In genomic region chr19:18373407-18373891, GRCh38 we compare ENCODE assay signal across 9 cellular contexts. TPM values are rescaled to one million over a fixed set of nuclear protein-coding genes. Genes with fewer than 3 reads are reported as not detected.
DNase-seq lines count a peak whose midpoint lies in the region; ATAC-seq and TF ChIP-seq lines count a peak whose summit lies in the region.
"Had no signal": no experiment of that assay in that cellular context is flagged by ENCODE, and none has a peak within 500 bp of the region (broad histone marks: within the 10 kb centered on the region; RNA-seq: fewer than 3 reads in every experiment).

No MANE protein-coding gene starts in this region.

- H3K9me3 Mint-ChIP-seq in activated naive CD8-positive, alpha-beta T cell treated with anti-CD3 and anti-CD28 coated beads for 36 hours, result no peaks in the 10 kb centered on the region
- H3K9me3 Mint-ChIP-seq: activated naive CD4-positive, alpha-beta T cell treated with anti-CD3 and anti-CD28 coated beads, Interleukin-2, amount 50 U/mL, for 24 hours had no signal

- H3K79me2 ChIP-seq in Loucy (ENCODE audit: insufficient read depth, low read length), result no peaks in the 10 kb centered on the region

- no peak overlapping the region for H2AFZ ChIP-seq in Loucy (ENCODE audit: low read length)

- 54 to 67% (median 63%) methylated on average over 4 of the region's 4 CpGs for WGBS in stomach, 5 donors
- 49 to 54% methylated on average over 4 of the region's 4 CpGs for WGBS in lower leg skin, 2 donors

- peak overlapping the region; percentile 47 for H3K27ac Mint-ChIP-seq in activated naive CD8-positive, alpha-beta T cell treated with anti-CD3 and anti-CD28 coated beads for 36 hours
- H3K27ac Mint-ChIP-seq: activated naive CD4-positive, alpha-beta T cell treated with anti-CD3 and anti-CD28 coated beads, Interleukin-2, amount 50 U/mL, for 24 hours had no signal

- no peaks in the 10 kb centered on the region for H3K36me3 Mint-ChIP-seq in activated naive CD8-positive, alpha-beta T cell treated with anti-CD3 and anti-CD28 coated beads for 36 hours
- H3K36me3 Mint-ChIP-seq: activated naive CD4-positive, alpha-beta T cell treated with anti-CD3 and anti-CD28 coated beads, Interleukin-2, amount 50 U/mL, for 24 hours had no signal

- DNase-seq in activated naive CD8-positive, alpha-beta T cell treated with anti-CD3 and anti-CD28 coated beads for 36 hours, result no peak
- DNase-seq in left lung (no peak), stomach (no peak), LoVo (ENCODE audit: low spot score) (no peak), lower leg skin (ENCODE audit: low spot score in 2 of 2) (no peak), MG63 (no peak)
- no peak for DNase-seq in effector CD4-positive, alpha-beta T cell

- H3K4me1 Mint-ChIP-seq in activated naive CD8-positive, alpha-beta T cell treated with anti-CD3 and anti-CD28 coated beads for 36 hours, result peaks cover 12% of the 10 kb centered on the region

- no peak for ATAC-seq in left lung

- H3K27me3 Mint-ChIP-seq in activated naive CD8-positive, alpha-beta T cell treated with anti-CD3 and anti-CD28 coated beads for 36 hours, result peaks cover 9% of the 10 kb centered on the region

- no peaks in the 10 kb centered on the region for H4K20me1 ChIP-seq in Loucy (ENCODE audit: insufficient read depth, low read length, poor library complexity, severe bottlenecking)

- peak overlapping the region; percentile 82 to 85 for H3K27ac ChIP-seq in left lung
- peak overlapping the region; percentile 79 to 88 (median 86) for H3K27ac ChIP-seq in stomach

- peak overlapping the region; percentile 69 for H3K4me3 ChIP-seq in Loucy (ENCODE audit: low read length, poor library complexity, severe bottlenecking)
- no peak overlapping the region for H3K4me3 ChIP-seq in left lung
- no peak overlapping the region for H3K4me3 ChIP-seq in stomach
- no peak overlapping the region for H3K4me3 ChIP-seq in lower leg skin (ENCODE audit: low read depth, poor library complexity, severe bottlenecking)
- no peak overlapping the region for H3K4me3 ChIP-seq in MG63

- H3K9ac ChIP-seq in Loucy (ENCODE audit: low read depth, low read length, poor library complexity, severe bottlenecking), result peak overlapping the region; percentile 87

- H3F3A ChIP-seq in Loucy (ENCODE audit: low read depth), result no peaks in the 10 kb centered on the region

- TF ChIP-seq POLR2A in stomach (IDR thresholded peaks at IDR 0.05), result no peak
- TF ChIP-seq POLR2A in lower leg skin (IDR thresholded peaks at IDR 0.05), result no peak

- TF ChIP-seq CTCF in Loucy (conservative IDR thresholded peaks at IDR 0.05; ENCODE audit: low read length) (no peak), left lung (IDR thresholded peaks at IDR 0.05) (no peak), stomach (IDR thresholded peaks at IDR 0.05) (no peak), lower leg skin (IDR thresholded peaks at IDR 0.05) (no peak)

- no peak for TF ChIP-seq EP300 in stomach (IDR thresholded peaks at IDR 0.05)

- H3K9me3 ChIP-seq in Loucy (ENCODE audit: insufficient read depth, low read depth, low read length) (no peaks in the 10 kb centered on the region), left lung (no peaks in the 10 kb centered on the region), stomach (no peaks in the 10 kb centered on the region), MG63 (no peaks in the 10 kb centered on the region)

- H3K36me3 ChIP-seq in Loucy (ENCODE audit: insufficient read depth, low read length), result no peaks in the 10 kb centered on the region; the same call in 1 of the 2 replicates
- H3K36me3 ChIP-seq in left lung, result no peaks in the 10 kb centered on the region
- peaks cover 0 to 12% (median 6%) of the 10 kb centered on the region in 4 donors for H3K36me3 ChIP-seq in stomach
- no peaks in the 10 kb centered on the region for H3K36me3 ChIP-seq in MG63

- H3K4me1 ChIP-seq in Loucy (ENCODE audit: insufficient read depth, low read length, poor library complexity, severe bottlenecking) (peaks cover 30% of the 10 kb centered on the region), left lung (peaks cover 15 to 56% of the 10 kb centered on the region in 2 donors), stomach (peaks cover 21 to 66% (median 41%) of the 10 kb centered on the region in 4 donors)

- H3K27me3 ChIP-seq in Loucy (ENCODE audit: insufficient read depth, low read length, poor library complexity, severe bottlenecking) (no peaks in the 10 kb centered on the region), left lung (no peaks in the 10 kb centered on the region), stomach (no peaks in the 10 kb centered on the region), MG63 (no peaks in the 10 kb centered on the region)

- H3K4me2 ChIP-seq in Loucy (ENCODE audit: low read depth, low read length, poor library complexity, severe bottlenecking), result peak overlapping the region; percentile 93

- intact Hi-C loops in left lung (cut with DNase I), result no loop called here
- intact Hi-C loops in stomach (cut with DNase I; ENCODE audit: low total_unique reads), result no loop called here
- intact Hi-C loops in lower leg skin (cut with DNase I; ENCODE audit: low total_unique reads), result no loop called here

- H3K9me2 ChIP-seq in Loucy (replicated peaks; ENCODE audit: low read depth, low read length), result no peaks in the 10 kb centered on the region

- H3K4me3 Mint-ChIP-seq in activated naive CD8-positive, alpha-beta T cell treated with anti-CD3 and anti-CD28 coated beads for 36 hours, result no peak overlapping the region
- H3K4me3 Mint-ChIP-seq: activated naive CD4-positive, alpha-beta T cell treated with anti-CD3 and anti-CD28 coated beads, Interleukin-2, amount 50 U/mL, for 24 hours had no signal

RNA-seq across cellular contexts. Expression of gene GDF15, which starts 12.5 kb away (rescaled TPM):
- total RNA-seq in activated naive CD8-positive, alpha-beta T cell treated with anti-CD3 and anti-CD28 coated beads for 36 hours, result not detected
- total RNA-seq in left lung (100 to 1,000 TPM in 1 of 2 donors, 10 to 100 TPM in 1; 99.0 to 180 TPM), stomach (100 to 1,000 TPM in 1 of 5 donors, 10 to 100 TPM in 4; 17.3 to 102 (median 46.9) TPM), lower leg skin (1 to 10 TPM in 2 of 4 donors, under 1 TPM in 1, not detected in 1; 0.49 to 5.1 (median 4.5) TPM)
- polyA plus RNA-seq in stomach, result 100 to 1,000 TPM in 1 of 3 donors, 10 to 100 TPM in 2; 14.2 to 134 (median 44.5) TPM
- total RNA-seq in MG63 (2014; rRNA removed; shearing (Covaris generic); ENCODE audit: low replicate concordance), result 2.3 and 13.1 TPM in 2 replicates

RNA-seq across cellular contexts. Expression of gene LRRC25, which starts 24.0 kb away (rescaled TPM):
- not detected for total RNA-seq in activated naive CD8-positive, alpha-beta T cell treated with anti-CD3 and anti-CD28 coated beads for 36 hours
- total RNA-seq in left lung (10 to 100 TPM; 14.4 to 53.7 TPM), stomach (10 to 100 TPM in 1 of 5 donors, 1 to 10 TPM in 2, not detected in 2; 2.9 to 11.2 (median 7.2) TPM), lower leg skin (1 to 10 TPM in 3 of 4 donors, not detected in 1; 1.2 to 3.4 (median 2.2) TPM)
- 1 to 10 TPM in 2 of 3 donors, under 1 TPM in 1; 0.98 to 2.4 (median 1.7) TPM for polyA plus RNA-seq in stomach
- total RNA-seq in MG63 (2014; rRNA removed; shearing (Covaris generic); ENCODE audit: low replicate concordance), result not detected in 2 replicates

RNA-seq across cellular contexts. Expression of gene PGPEP1, which starts 33.1 kb away (rescaled TPM):
- 10 to 100 TPM; 15.7 to 17.8 TPM for total RNA-seq in activated naive CD8-positive, alpha-beta T cell treated with anti-CD3 and anti-CD28 coated beads for 36 hours
- 10 to 100 TPM; 36.7 to 39.5 TPM for total RNA-seq in left lung
- 10 to 100 TPM in 4 of 5 donors, 1 to 10 TPM in 1; 8.0 to 58.9 (median 22.9) TPM for total RNA-seq in stomach
- polyA plus RNA-seq in stomach, result 10 to 100 TPM in 2 of 3 donors, 1 to 10 TPM in 1; 8.4 to 40.0 (median 31.8) TPM
- total RNA-seq in lower leg skin, result 1 to 10 TPM; 2.4 to 7.1 (median 4.8) TPM
- 5.5 and 11.2 TPM in 2 replicates for total RNA-seq in MG63 (2014; rRNA removed; shearing (Covaris generic); ENCODE audit: low replicate concordance)

RNA-seq across cellular contexts. Expression of gene SSBP4, which starts 45.7 kb away (rescaled TPM):
- total RNA-seq in activated naive CD8-positive, alpha-beta T cell treated with anti-CD3 and anti-CD28 coated beads for 36 hours, result 100 to 1,000 TPM in 1 of 2 experiments, 10 to 100 TPM in 1; 96.1 to 101 TPM
- total RNA-seq in left lung, result 10 to 100 TPM; 49.8 to 79.9 TPM
- total RNA-seq in stomach, result 100 to 1,000 TPM in 1 of 5 donors, 10 to 100 TPM in 4; 22.8 to 253 (median 39.7) TPM
- 10 to 100 TPM; 49.9 to 77.6 (median 54.4) TPM for polyA plus RNA-seq in stomach
- total RNA-seq in lower leg skin, result 10 to 100 TPM; 28.8 to 42.0 (median 36.0) TPM
- total RNA-seq in MG63 (2014; rRNA removed; shearing (Covaris generic); ENCODE audit: low replicate concordance), result 187 and 203 TPM in 2 replicates

RNA-seq across cellular contexts. Expression of gene LSM4, which starts 50.6 kb away (rescaled TPM):
- total RNA-seq in activated naive CD8-positive, alpha-beta T cell treated with anti-CD3 and anti-CD28 coated beads for 36 hours, result 100 to 1,000 TPM; 419 to 435 TPM
- total RNA-seq in left lung (100 to 1,000 TPM in 1 of 2 donors, 10 to 100 TPM in 1; 87.8 to 121 TPM), stomach (100 to 1,000 TPM in 2 of 5 donors, 10 to 100 TPM in 3; 24.1 to 185 (median 98.6) TPM), lower leg skin (100 to 1,000 TPM in 2 of 4 donors, 10 to 100 TPM in 2; 59.7 to 149 (median 105) TPM)
- polyA plus RNA-seq in stomach, result 100 to 1,000 TPM; 114 to 181 (median 173) TPM
- 335 and 636 TPM in 2 replicates for total RNA-seq in MG63 (2014; rRNA removed; shearing (Covaris generic); ENCODE audit: low replicate concordance)
